ENCODE assay signal across 15 cellular contexts in the genomic region with DNA sequence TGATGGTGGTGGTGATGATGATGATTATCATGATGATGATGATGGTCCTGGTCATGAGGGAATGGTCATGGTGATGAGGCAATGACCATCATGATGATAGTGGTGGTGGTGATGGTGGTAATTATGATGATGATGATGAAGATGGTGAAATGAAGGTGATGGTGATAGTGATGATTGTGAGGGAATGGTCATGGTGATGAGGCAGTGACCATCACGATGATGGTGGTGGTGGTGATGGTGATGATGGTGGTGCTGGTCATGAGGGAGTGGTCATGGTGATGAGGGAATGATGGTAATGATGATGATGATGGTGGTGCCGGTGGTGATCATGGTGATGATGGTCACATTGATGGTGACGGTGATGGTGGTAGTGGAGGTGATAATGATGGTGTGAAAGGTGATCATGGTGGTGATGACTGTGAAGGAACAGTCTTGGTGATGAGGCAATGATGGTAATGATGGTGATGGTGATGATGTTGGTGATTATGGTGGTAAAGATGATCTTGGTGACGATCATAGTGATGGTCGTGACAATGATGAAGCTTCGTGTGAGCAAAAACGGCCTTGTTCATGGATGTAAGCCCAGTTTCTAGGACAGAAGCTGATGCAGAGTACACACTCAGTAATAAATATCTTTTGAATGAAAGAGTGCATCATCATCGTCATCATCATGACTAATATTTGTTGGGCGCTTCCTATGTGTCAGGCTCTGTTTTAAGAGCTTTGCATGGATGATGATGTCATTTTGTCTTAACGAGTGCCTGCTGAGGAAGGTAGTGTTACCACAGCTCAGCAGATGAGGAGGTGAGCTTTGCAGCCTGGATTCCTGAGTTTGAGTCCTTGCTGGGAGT. TPM values are rescaled to one million over a fixed set of nuclear protein-coding genes. Genes with fewer than 3 reads are reported as not detected.
DNase-seq lines count a peak whose midpoint lies in the region; ATAC-seq, FAIRE-seq and TF ChIP-seq lines count a peak whose summit lies in the region.
"Had no signal": no experiment of that assay in that cellular context is flagged by ENCODE, and none has a peak within 500 bp of the region (broad histone marks: within the 10 kb centered on the region; RNA-seq: fewer than 3 reads in every experiment).

No MANE protein-coding gene starts in this region.

- H2AFZ ChIP-seq in IMR-90 (replicated peaks; ENCODE audit: low read length, poor library complexity) (peak overlapping the region; percentile 52), K562 (ENCODE audit: low read depth, low read length) (no peak overlapping the region)

- TF ChIP-seq CTCF in IMR-90 (conservative IDR thresholded peaks at IDR 0.05; ENCODE audit: low read depth, low read length) (no peak), K562 (IDR thresholded peaks at IDR 0.05 in 2 of 3, conservative IDR thresholded peaks at IDR 0.05 in 1 of 3; ENCODE audit: insufficient read depth in 2 of 3, low read depth in 1 of 3, low read length in 3 of 3) (no peak), mesothelial cell of epicardium (IDR thresholded peaks at IDR 0.05; ENCODE audit: unreplicated experiment) (no peak)

- peak overlapping the region; percentile 64 for H3K4ac ChIP-seq in IMR-90 (ENCODE audit: low read depth, low read length)

- H3K18ac ChIP-seq in IMR-90 (ENCODE audit: low read depth, low read length) = peak overlapping the region; percentile 43; the same call in 1 of the 2 replicates

- H4K20me1 ChIP-seq in IMR-90 (ENCODE audit: insufficient read depth, low read length) (no peaks in the 10 kb centered on the region), K562 (replicated peaks; ENCODE audit: control insufficient read depth, insufficient read depth, low read length) (no peaks in the 10 kb centered on the region)

- H3K4me1 ChIP-seq in IMR-90 (ENCODE audit: control insufficient read depth, insufficient read depth, low read length) = peaks cover 2% of the 10 kb centered on the region; the same call in 1 of the 2 replicates
- H3K4me1 ChIP-seq in K562 (replicated peaks in 1 of 2; ENCODE audit: control insufficient read depth in 2 of 2, insufficient read depth in 2 of 2, low read length in 2 of 2) = peaks cover 3 to 22% of the 10 kb centered on the region in 2 experiments; a peak in 3 of 5 replicates

- TF ChIP-seq RAD21 in IMR-90 (IDR thresholded peaks at IDR 0.05; ENCODE audit: low read length) (no peak; the same call in 1 of the 2 replicates), K562 (CRISPR knock-in tag; conservative IDR thresholded peaks at IDR 0.05 in 1 of 2, IDR thresholded peaks at IDR 0.05 in 1 of 2) (no peak)

- POLR2A ChIA-PET in IMR-90 (lab: Charles Lee; ENCODE audit: unreplicated experiment) (no interaction called here), K562 (lab: Yijun Ruan, JAX) (interaction anchor here (0.9 kb wide), 2 partner anchors 109 to 110 kb away, joined by 3 to 4 read pairs; no protein-coding TSS in a partner anchor), T-cell (lab: Charles Lee) (no interaction called here)

- no peaks in the 10 kb centered on the region for H3K9me3 ChIP-seq in IMR-90 (ENCODE audit: control insufficient read depth, insufficient read depth, low read length)
- H3K9me3 ChIP-seq in K562 (replicated peaks; ENCODE audit: control insufficient read depth, insufficient read depth, low read depth, low read length) = no peaks in the 10 kb centered on the region; the same call in 1 of the 2 replicates

- peaks cover 0 to 18% of the 10 kb centered on the region in 2 experiments; a peak in 2 of 4 replicates for H3K79me1 ChIP-seq in IMR-90 (ENCODE audit: low read depth in 1 of 2, low read length in 2 of 2)

- H4K5ac ChIP-seq in IMR-90 (ENCODE audit: low read depth, low read length) = peak overlapping the region; percentile 6; the same call in 1 of the 2 replicates

- ATAC-seq in IMR-90 (ENCODE audit: low read depth) = peak; percentile 24; the same call in 1 of the 2 replicates
- no peak for ATAC-seq in K562
- ATAC-seq in T-cell (replicated peaks in 1 of 4) = no peak
- ATAC-seq: SK-N-SH treated with all-trans-retinoic acid at 6 μM for 48 hours had no signal

- BruUV-seq in IMR-90 (replicated peaks; lab: Mats Ljungman, UMichigan) (no TSS peak), K562 (replicated peaks; lab: Mats Ljungman, UMichigan) (no TSS peak)

- no peaks in the 10 kb centered on the region for H3K27me3 ChIP-seq in IMR-90 (ENCODE audit: control insufficient read depth, insufficient read depth, low read length)
- H3K27me3 ChIP-seq in K562 (ENCODE audit: control insufficient read depth in 2 of 2, insufficient read depth in 2 of 2, low read length in 2 of 2) = peaks cover 0 to 3% of the 10 kb centered on the region in 2 experiments; a peak in 2 of 5 replicates

- TF ChIP-seq EP300 in K562 (IDR thresholded peaks at IDR 0.05; ENCODE audit: low read length) = no peak

- H3K36me3 ChIP-seq in IMR-90 (ENCODE audit: control insufficient read depth, insufficient read depth, low read length) (no peaks in the 10 kb centered on the region), K562 (ENCODE audit: control insufficient read depth, insufficient read depth, low read length) (no peaks in the 10 kb centered on the region)

- H3K56ac ChIP-seq in IMR-90 (ENCODE audit: extremely low read depth, insufficient read depth, low read length) = no peak overlapping the region

- H2BK20ac ChIP-seq in IMR-90 (ENCODE audit: low read depth, low read length) = no peak overlapping the region; the same call in 1 of the 2 replicates

- FAIRE-seq in K562 (lab: Jason Lieb, UNC) = no peak

- H3K27ac Mint-ChIP-seq in activated T-cell treated with anti-CD3 and anti-CD28 coated beads, Interleukin-2, amount 50 U/mL, for 24 hours = no peak overlapping the region
- no peak overlapping the region for H3K27ac Mint-ChIP-seq in mesothelial cell of epicardium
- H3K27ac Mint-ChIP-seq in T-cell = no peak overlapping the region
- H3K27ac Mint-ChIP-seq: activated naive CD4-positive, alpha-beta T cell treated with anti-CD3 and anti-CD28 coated beads, Interleukin-2, amount 50 U/mL, for 24 hours had no signal

- peaks cover 22% of the 10 kb centered on the region for H3K9me1 ChIP-seq in IMR-90 (ENCODE audit: insufficient read depth, low read length)
- no peaks in the 10 kb centered on the region for H3K9me1 ChIP-seq in K562 (ENCODE audit: control insufficient read depth, insufficient read depth, low read length)

- H3K9me3 Mint-ChIP-seq in activated T-cell treated with anti-CD3 and anti-CD28 coated beads, Interleukin-2, amount 50 U/mL, for 24 hours = no peaks in the 10 kb centered on the region
- H3K9me3 Mint-ChIP-seq in mesothelial cell of epicardium = no peaks in the 10 kb centered on the region
- H3K9me3 Mint-ChIP-seq in T-cell = no peaks in the 10 kb centered on the region
- H3K9me3 Mint-ChIP-seq: activated naive CD4-positive, alpha-beta T cell treated with anti-CD3 and anti-CD28 coated beads, Interleukin-2, amount 50 U/mL, for 24 hours had no signal

- 95% methylated on average over 3 of the region's 10 CpGs; no CpG with 5 or more reads in 1 of the 2 experiments for WGBS in IMR-90 (ENCODE audit: extremely low coverage in 2 of 2, insufficient read length in 1 of 2), 2 experiments
- 20% methylated on average over 10 of the region's 10 CpGs for WGBS in K562 (ENCODE audit: insufficient coverage, low coverage, missing lambda C conversion rate)

- no peaks in the 10 kb centered on the region for H3K27me3 Mint-ChIP-seq in activated T-cell treated with anti-CD3 and anti-CD28 coated beads, Interleukin-2, amount 50 U/mL, for 24 hours
- H3K27me3 Mint-ChIP-seq in mesothelial cell of epicardium (ENCODE audit: low read depth) = peaks cover 5% of the 10 kb centered on the region
- peaks cover 3 to 5% of the 10 kb centered on the region in 2 donors for H3K27me3 Mint-ChIP-seq in T-cell
- H3K27me3 Mint-ChIP-seq: activated naive CD4-positive, alpha-beta T cell treated with anti-CD3 and anti-CD28 coated beads, Interleukin-2, amount 50 U/mL, for 24 hours had no signal

- H2AK5ac ChIP-seq in IMR-90 (ENCODE audit: low read depth, low read length) = peak overlapping the region; percentile 88

- DNase-seq in DMS53 treated with DMSO at 0.1 percent for 48 hours (lab: John Stamatoyannopoulos, UW; ENCODE audit: unreplicated experiment) (peak; percentile 74), IMR-90 (peak; percentile 98), K562 (ENCODE audit: extremely low read depth in 1 of 4, low spot score in 3 of 4) (peak in 1 of 4 experiments; percentile 41), myocyte (ENCODE audit: low read depth) (peak; percentile 61), mesothelial cell of epicardium (ENCODE audit: low spot score in 2 of 2, unreplicated experiment in 2 of 2) (no peak), T-cell (no peak)
- DNase-seq in activated T-cell treated with anti-CD3 and anti-CD28 coated beads, Interleukin-2, amount 50 U/mL, for 24 hours = no peak
- no peak for DNase-seq in activated CD8-positive, alpha-beta memory T cell treated with anti-CD3 and anti-CD28 coated beads, Interleukin-2, amount 50 U/mL, for 4 hours
- DNase-seq: activated CD4-positive, alpha-beta T cell treated with anti-CD3 and anti-CD28 coated beads, Interleukin-2, amount 50 U/mL, for 4 hours; DMS79 treated with DMSO at 0.1 percent for 48 hours; NCI-H510A had no signal

- peak overlapping the region; percentile 82 for H2BK5ac ChIP-seq in IMR-90 (ENCODE audit: low read depth, low read length, poor library complexity, severe bottlenecking)

- H3K36me3 Mint-ChIP-seq in activated T-cell treated with anti-CD3 and anti-CD28 coated beads, Interleukin-2, amount 50 U/mL, for 24 hours (ENCODE audit: low read depth) = no peaks in the 10 kb centered on the region
- H3K36me3 Mint-ChIP-seq in mesothelial cell of epicardium (no peaks in the 10 kb centered on the region), T-cell (no peaks in the 10 kb centered on the region)
- H3K36me3 Mint-ChIP-seq: activated naive CD4-positive, alpha-beta T cell treated with anti-CD3 and anti-CD28 coated beads, Interleukin-2, amount 50 U/mL, for 24 hours had no signal

- no peak overlapping the region for H3K23ac ChIP-seq in IMR-90 (ENCODE audit: low read depth, low read length)

- no peaks in the 10 kb centered on the region for H3K79me2 ChIP-seq in K562 (ENCODE audit: control insufficient read depth, insufficient read depth, low read length)

- H2BK120ac ChIP-seq in IMR-90 (ENCODE audit: low read depth, low read length) = peak overlapping the region; percentile 35

- peak overlapping the region; percentile 38; the same call in 1 of the 2 replicates for H3K14ac ChIP-seq in IMR-90 (replicated peaks; ENCODE audit: low read depth, low read length)

- H3K4me3 Mint-ChIP-seq in activated T-cell treated with anti-CD3 and anti-CD28 coated beads, Interleukin-2, amount 50 U/mL, for 24 hours = no peak overlapping the region
- no peak overlapping the region for H3K4me3 Mint-ChIP-seq in mesothelial cell of epicardium
- no peak overlapping the region for H3K4me3 Mint-ChIP-seq in T-cell
- H3K4me3 Mint-ChIP-seq: activated naive CD4-positive, alpha-beta T cell treated with anti-CD3 and anti-CD28 coated beads, Interleukin-2, amount 50 U/mL, for 24 hours had no signal

- no peak overlapping the region; the same call in 2 of the 3 replicates for H2BK15ac ChIP-seq in IMR-90 (ENCODE audit: low read depth, low read length)

- H3K27ac ChIP-seq in IMR-90 (ENCODE audit: insufficient read depth, low read length) (no peak overlapping the region), K562 (ENCODE audit: extremely low read depth, low read depth, low read length) (no peak overlapping the region)
- H3K27ac ChIP-seq: KMS-11, skin epidermis had no signal

- H3K4me1 Mint-ChIP-seq in activated T-cell treated with anti-CD3 and anti-CD28 coated beads, Interleukin-2, amount 50 U/mL, for 24 hours (ENCODE audit: low read depth) = peaks cover 6% of the 10 kb centered on the region
- H3K4me1 Mint-ChIP-seq in mesothelial cell of epicardium = peaks cover 2% of the 10 kb centered on the region
- peaks cover 0 to 4% (median 4%) of the 10 kb centered on the region in 3 donors for H3K4me1 Mint-ChIP-seq in T-cell
- H3K4me1 Mint-ChIP-seq: activated naive CD4-positive, alpha-beta T cell treated with anti-CD3 and anti-CD28 coated beads, Interleukin-2, amount 50 U/mL, for 24 hours had no signal

- CTCF ChIA-PET in IMR-90 (lab: Yijun Ruan, JAX) = interaction anchor here (1.0 kb wide), 1 partner anchor 16 kb away, joined by 5 read pairs; no protein-coding TSS in a partner anchor
- CTCF ChIA-PET in K562 (lab: Yijun Ruan, JAX; ENCODE audit: low intra/inter-chr PET ratio) = no interaction called here
- CTCF ChIA-PET in T-cell (lab: Charles Lee) = no interaction called here

- H2AK9ac ChIP-seq in IMR-90 (replicated peaks; ENCODE audit: low read depth, low read length, poor library complexity) = no peak overlapping the region

- H3K4me2 ChIP-seq in IMR-90 (ENCODE audit: low read depth, low read length) (no peak overlapping the region), K562 (ENCODE audit: insufficient read depth, low read length) (no peak overlapping the region)
- H3K4me2 ChIP-seq: KMS-11 had no signal

- dilution Hi-C loops in IMR-90 (cut with HindIII; ENCODE audit: low sequenced_read_pairs, unreplicated experiment) = no loop called here

- in situ Hi-C loops in IMR-90 (cut with MboI; ENCODE audit: low sequenced_read_pairs) (loop anchor here (5.0 kb wide), 1 partner anchor 88 kb away; a partner anchor contains a TSS), K562 (cut with MboI) (loop anchor here (5.0 to 10.0 kb wide), 2 partner anchors 108 to 295 kb away; no protein-coding TSS in a partner anchor)

- no peak overlapping the region for H3K9ac ChIP-seq in IMR-90 (ENCODE audit: low read depth, low read length)
- H3K9ac ChIP-seq in K562 (ENCODE audit: insufficient read depth in 1 of 2, low read depth in 2 of 2, low read length in 2 of 2) = no peak overlapping the region
- H3K9ac ChIP-seq: KMS-11 had no signal

- H4K91ac ChIP-seq in IMR-90 (ENCODE audit: insufficient read depth, low read depth, low read length) = no peak overlapping the region

- H3K4me3 ChIP-seq in IMR-90 (ENCODE audit: insufficient read depth, low read depth, low read length) = no peak overlapping the region
- H3K4me3 ChIP-seq in K562 = no peak overlapping the region
- H3K4me3 ChIP-seq: skin epidermis had no signal

- intact Hi-C loops in IMR-90 (cut with micrococcal nuclease) (no loop called here), K562 (cut with micrococcal nuclease) (no loop called here)

- no peak for TF ChIP-seq POLR2A in IMR-90 (IDR thresholded peaks at IDR 0.05; ENCODE audit: low read depth, low read length)
- TF ChIP-seq POLR2A in K562 (conservative IDR thresholded peaks at IDR 0.05) = no peak

- H4K8ac ChIP-seq in IMR-90 (ENCODE audit: low read depth in 2 of 2, low read length in 2 of 2) = peak overlapping the region in 1 of 2 experiments; percentile 64; a peak in 2 of 4 replicates

RNA-seq across cellular contexts. Expression of a gene that starts 17.2 kb away (rescaled TPM):
- total RNA-seq in IMR-90 (2012; rRNA removed) = not detected in 2 replicates
- polyA plus RNA-seq in IMR-90 (2012; rRNA removed) = 0.30 and 0.48 TPM in 2 replicates
- 0.47 TPM in 1 of 2 replicates, not detected in the other for polyA plus RNA-seq in IMR-90 (2012; cell fraction: cytosol; rRNA removed)
- 3.7 and 5.3 TPM in 2 replicates for polyA plus RNA-seq in IMR-90 (2012; cell fraction: nucleus; rRNA removed; ENCODE audit: low replicate concordance)
- total RNA-seq in K562 (2011; cell fraction: chromatin; rRNA removed; ENCODE audit: low replicate concordance) = not detected in 2 replicates
- total RNA-seq in K562 (2011; cell fraction: nucleolus; rRNA removed) = not detected in 2 replicates
- total RNA-seq in K562 (2011; cell fraction: nucleoplasm; rRNA removed) = not detected in 2 replicates
- total RNA-seq in K562 (2014; rRNA removed) = not detected in 2 replicates
- not detected in 2 replicates for total RNA-seq in K562 (2014; rRNA removed; fragmentation: Illumina TruSeq; extraction: Trizol)
- not detected in 2 replicates for total RNA-seq in K562 (2015; rRNA removed; fragmentation: Illumina TruSeq; extraction: Trizol)
- not detected in 2 replicates for total RNA-seq in K562 (2021)
- not detected in 2 replicates for polyA plus RNA-seq in K562 (2011; rRNA removed)
- polyA plus RNA-seq in K562 (2011; cell fraction: cytosol; rRNA removed) = 0.09 TPM in 1 of 2 replicates, not detected in the other
- polyA plus RNA-seq in K562 (2011; cell fraction: nucleus; rRNA removed) = 0.17 TPM in 1 of 2 replicates, not detected in the other
- polyA plus RNA-seq in K562 (2012) = not detected in 2 replicates
- not detected in 2 replicates for polyA plus RNA-seq in K562 (2014; fragmentation: Illumina TruSeq; extraction: Trizol)
- not detected for polyA plus RNA-seq in K562 (2014; fragmentation: Nextera tagmentation; extraction: Ambion mirVana)
- not detected in 2 replicates for polyA plus RNA-seq in K562 (2014; rRNA removed)
- not detected in 2 replicates for polyA minus RNA-seq in K562 (2011; rRNA and poly(A)+ RNA removed)
- polyA minus RNA-seq in K562 (2011; cell fraction: cytosol; rRNA and poly(A)+ RNA removed) = not detected in 2 replicates
- not detected in 2 replicates for polyA minus RNA-seq in K562 (2011; cell fraction: nucleus; rRNA and poly(A)+ RNA removed)
- 39.9 and 84.5 TPM in 2 replicates for total RNA-seq in myocyte
- 19.5 TPM for polyA plus RNA-seq in myocyte (2012)
- 0.33 to 0.97 TPM (median 0.56 TPM) in 3 replicates for total RNA-seq in mesothelial cell of epicardium
- total RNA-seq in T-cell = not detected

RNA-seq across cellular contexts. Expression of a gene that starts 25.7 kb away (rescaled TPM):
- total RNA-seq in IMR-90 (2012; rRNA removed) (0.18 TPM in 1 of 2 replicates, not detected in the other), K562 (2014; rRNA removed) (not detected in 2 replicates), K562 (2014; rRNA removed; fragmentation: Illumina TruSeq; extraction: Trizol) (not detected in 2 replicates), K562 (2015; rRNA removed; fragmentation: Illumina TruSeq; extraction: Trizol) (not detected in 2 replicates), K562 (2021) (0.13 TPM in 1 of 2 replicates, not detected in the other), myocyte (1.4 and 5.1 TPM in 2 replicates), mesothelial cell of epicardium (0.25 TPM in 1 of 3 replicates, not detected in the others), T-cell (not detected)
- polyA plus RNA-seq in IMR-90 (2012; rRNA removed) (0.05 and 0.16 TPM in 2 replicates), K562 (2011; rRNA removed) (0.20 and 0.43 TPM in 2 replicates), K562 (2014; fragmentation: Illumina TruSeq; extraction: Trizol) (0.12 TPM in 1 of 2 replicates, not detected in the other), K562 (2014; fragmentation: Nextera tagmentation; extraction: Ambion mirVana) (not detected), K562 (2014; rRNA removed) (0.11 TPM in 1 of 2 replicates, not detected in the other)
- 0.08 TPM in 1 of 2 replicates, not detected in the other for polyA plus RNA-seq in IMR-90 (2012; cell fraction: cytosol; rRNA removed)
- 0.15 and 0.35 TPM in 2 replicates for polyA plus RNA-seq in IMR-90 (2012; cell fraction: nucleus; rRNA removed; ENCODE audit: low replicate concordance)
- 1.1 TPM in 1 of 2 replicates, not detected in the other for total RNA-seq in K562 (2011; cell fraction: chromatin; rRNA removed; ENCODE audit: low replicate concordance)
- total RNA-seq in K562 (2011; cell fraction: nucleolus; rRNA removed) = 0.50 TPM in 1 of 2 replicates, not detected in the other
- total RNA-seq in K562 (2011; cell fraction: nucleoplasm; rRNA removed) = 0.44 TPM in 1 of 2 replicates, not detected in the other
- polyA plus RNA-seq in K562 (2011; cell fraction: cytosol; rRNA removed) = 0.19 and 3.0 TPM in 2 replicates
- 2.0 TPM in 1 of 2 replicates, not detected in the other for polyA plus RNA-seq in K562 (2011; cell fraction: nucleus; rRNA removed)
- 0.23 and 0.43 TPM in 2 replicates for polyA plus RNA-seq in K562 (2012)
- polyA minus RNA-seq in K562 (2011; rRNA and poly(A)+ RNA removed) = 0.14 TPM in 1 of 2 replicates, not detected in the other
- polyA minus RNA-seq in K562 (2011; cell fraction: cytosol; rRNA and poly(A)+ RNA removed) = 1.7 TPM in 1 of 2 replicates, not detected in the other
- 1.2 TPM in 1 of 2 replicates, not detected in the other for polyA minus RNA-seq in K562 (2011; cell fraction: nucleus; rRNA and poly(A)+ RNA removed)
- 0.55 TPM for polyA plus RNA-seq in myocyte (2012)

RNA-seq across cellular contexts. Expression of a gene that starts 31.4 kb away (rescaled TPM):
- 1.4 and 1.7 TPM in 2 replicates for total RNA-seq in IMR-90 (2012; rRNA removed)
- polyA plus RNA-seq in IMR-90 (2012; rRNA removed) = 14.1 and 19.1 TPM in 2 replicates
- 10.9 and 19.1 TPM in 2 replicates for polyA plus RNA-seq in IMR-90 (2012; cell fraction: cytosol; rRNA removed)
- polyA plus RNA-seq in IMR-90 (2012; cell fraction: nucleus; rRNA removed; ENCODE audit: low replicate concordance) = 44.4 and 80.8 TPM in 2 replicates
- 2.5 and 3.9 TPM in 2 replicates for total RNA-seq in K562 (2011; cell fraction: chromatin; rRNA removed; ENCODE audit: low replicate concordance)
- 2.4 and 3.2 TPM in 2 replicates for total RNA-seq in K562 (2011; cell fraction: nucleolus; rRNA removed)
- 1.5 and 4.6 TPM in 2 replicates for total RNA-seq in K562 (2011; cell fraction: nucleoplasm; rRNA removed)
- 0.14 and 0.20 TPM in 2 replicates for total RNA-seq in K562 (2014; rRNA removed)
- total RNA-seq in K562 (2014; rRNA removed; fragmentation: Illumina TruSeq; extraction: Trizol) = 0.03 and 0.04 TPM in 2 replicates
- total RNA-seq in K562 (2015; rRNA removed; fragmentation: Illumina TruSeq; extraction: Trizol) = 0.15 and 0.18 TPM in 2 replicates
- 0.67 and 0.71 TPM in 2 replicates for total RNA-seq in K562 (2021)
- 0.07 and 0.12 TPM in 2 replicates for polyA plus RNA-seq in K562 (2011; rRNA removed)
- polyA plus RNA-seq in K562 (2011; cell fraction: cytosol; rRNA removed) = 0.01 and 0.09 TPM in 2 replicates
- polyA plus RNA-seq in K562 (2011; cell fraction: nucleus; rRNA removed) = 0.63 and 1.4 TPM in 2 replicates
- 0.61 and 1.6 TPM in 2 replicates for polyA plus RNA-seq in K562 (2012)
- 0.19 TPM in 2 replicates for polyA plus RNA-seq in K562 (2014; fragmentation: Illumina TruSeq; extraction: Trizol)
- polyA plus RNA-seq in K562 (2014; fragmentation: Nextera tagmentation; extraction: Ambion mirVana) = not detected
- 0.08 and 0.09 TPM in 2 replicates for polyA plus RNA-seq in K562 (2014; rRNA removed)
- 0.09 and 0.14 TPM in 2 replicates for polyA minus RNA-seq in K562 (2011; rRNA and poly(A)+ RNA removed)
- polyA minus RNA-seq in K562 (2011; cell fraction: cytosol; rRNA and poly(A)+ RNA removed) = 3.6 TPM in 1 of 2 replicates, not detected in the other
- 0.94 and 1.00 TPM in 2 replicates for polyA minus RNA-seq in K562 (2011; cell fraction: nucleus; rRNA and poly(A)+ RNA removed)
- total RNA-seq in myocyte = 1.2 and 2.1 TPM in 2 replicates
- 23.5 TPM for polyA plus RNA-seq in myocyte (2012)
- 7.0 to 8.5 TPM (median 7.8 TPM) in 3 replicates for total RNA-seq in mesothelial cell of epicardium
- 1 to 10 TPM in 2 of 5 donors, under 1 TPM in 3; 0.38 to 1.3 (median 0.66) TPM for total RNA-seq in T-cell

RNA-seq across cellular contexts. Expression of a gene that starts 34.7 kb away (rescaled TPM):
- total RNA-seq in IMR-90 (2012; rRNA removed) = 4.3 and 7.2 TPM in 2 replicates
- polyA plus RNA-seq in IMR-90 (2012; rRNA removed) = 40.9 and 41.2 TPM in 2 replicates
- 42.0 and 62.9 TPM in 2 replicates for polyA plus RNA-seq in IMR-90 (2012; cell fraction: cytosol; rRNA removed)
- polyA plus RNA-seq in IMR-90 (2012; cell fraction: nucleus; rRNA removed; ENCODE audit: low replicate concordance) = 65.5 and 111 TPM in 2 replicates
- total RNA-seq in K562 (2011; cell fraction: chromatin; rRNA removed; ENCODE audit: low replicate concordance) = 27.4 and 88.5 TPM in 2 replicates
- 74.0 and 77.5 TPM in 2 replicates for total RNA-seq in K562 (2011; cell fraction: nucleolus; rRNA removed)
- 51.5 and 61.8 TPM in 2 replicates for total RNA-seq in K562 (2011; cell fraction: nucleoplasm; rRNA removed)
- 43.8 and 46.5 TPM in 2 replicates for total RNA-seq in K562 (2014; rRNA removed)
- 14.4 and 21.6 TPM in 2 replicates for total RNA-seq in K562 (2014; rRNA removed; fragmentation: Illumina TruSeq; extraction: Trizol)
- 25.3 and 25.7 TPM in 2 replicates for total RNA-seq in K562 (2015; rRNA removed; fragmentation: Illumina TruSeq; extraction: Trizol)
- total RNA-seq in K562 (2021) = 70.6 and 77.0 TPM in 2 replicates
- 30.3 and 44.3 TPM in 2 replicates for polyA plus RNA-seq in K562 (2011; rRNA removed)
- 45.6 and 55.9 TPM in 2 replicates for polyA plus RNA-seq in K562 (2011; cell fraction: cytosol; rRNA removed)
- 148 and 191 TPM in 2 replicates for polyA plus RNA-seq in K562 (2011; cell fraction: nucleus; rRNA removed)
- polyA plus RNA-seq in K562 (2012) = 56.6 and 78.2 TPM in 2 replicates
- 26.7 and 33.2 TPM in 2 replicates for polyA plus RNA-seq in K562 (2014; fragmentation: Illumina TruSeq; extraction: Trizol)
- 1 to 10 TPM; 2.4 to 4.6 TPM for polyA plus RNA-seq in K562 (2014; fragmentation: Nextera tagmentation; extraction: Ambion mirVana)
- 61.7 and 62.8 TPM in 2 replicates for polyA plus RNA-seq in K562 (2014; rRNA removed)
- polyA minus RNA-seq in K562 (2011; rRNA and poly(A)+ RNA removed) = 4.2 and 4.8 TPM in 2 replicates
- polyA minus RNA-seq in K562 (2011; cell fraction: cytosol; rRNA and poly(A)+ RNA removed) = 11.3 and 12.9 TPM in 2 replicates
- 12.3 and 16.9 TPM in 2 replicates for polyA minus RNA-seq in K562 (2011; cell fraction: nucleus; rRNA and poly(A)+ RNA removed)
- total RNA-seq in myocyte = 24.7 and 26.4 TPM in 2 replicates
- polyA plus RNA-seq in myocyte (2012) = 62.1 TPM
- 52.6 to 54.4 TPM (median 53.1 TPM) in 3 replicates for total RNA-seq in mesothelial cell of epicardium
- 10 to 100 TPM in 1 of 5 donors, 1 to 10 TPM in 4; 6.3 to 10.4 (median 8.1) TPM for total RNA-seq in T-cell

RNA-seq across cellular contexts. Expression of a gene that starts 43.3 kb away (rescaled TPM):
- total RNA-seq in IMR-90 (2012; rRNA removed) = 0.18 and 0.28 TPM in 2 replicates
- polyA plus RNA-seq in IMR-90 (2012; rRNA removed) = 1.9 and 2.6 TPM in 2 replicates
- 2.0 and 4.3 TPM in 2 replicates for polyA plus RNA-seq in IMR-90 (2012; cell fraction: cytosol; rRNA removed)
- 4.7 and 12.2 TPM in 2 replicates for polyA plus RNA-seq in IMR-90 (2012; cell fraction: nucleus; rRNA removed; ENCODE audit: low replicate concordance)
- 2.3 and 4.5 TPM in 2 replicates for total RNA-seq in K562 (2011; cell fraction: chromatin; rRNA removed; ENCODE audit: low replicate concordance)
- 5.5 and 6.2 TPM in 2 replicates for total RNA-seq in K562 (2011; cell fraction: nucleolus; rRNA removed)
- 2.3 and 2.4 TPM in 2 replicates for total RNA-seq in K562 (2011; cell fraction: nucleoplasm; rRNA removed)
- total RNA-seq in K562 (2014; rRNA removed) = 3.7 and 5.7 TPM in 2 replicates
- not detected in 2 replicates for total RNA-seq in K562 (2014; rRNA removed; fragmentation: Illumina TruSeq; extraction: Trizol)
- 0.76 and 1.5 TPM in 2 replicates for total RNA-seq in K562 (2015; rRNA removed; fragmentation: Illumina TruSeq; extraction: Trizol)
- 12.9 and 13.6 TPM in 2 replicates for total RNA-seq in K562 (2021)
- polyA plus RNA-seq in K562 (2011; rRNA removed) = 0.18 and 0.37 TPM in 2 replicates
- polyA plus RNA-seq in K562 (2011; cell fraction: cytosol; rRNA removed) = 0.28 and 1.3 TPM in 2 replicates
- polyA plus RNA-seq in K562 (2011; cell fraction: nucleus; rRNA removed) = 1.6 and 3.0 TPM in 2 replicates
- 6.5 and 9.2 TPM in 2 replicates for polyA plus RNA-seq in K562 (2012)
- polyA plus RNA-seq in K562 (2014; fragmentation: Illumina TruSeq; extraction: Trizol) = 0.13 and 1.1 TPM in 2 replicates
- not detected for polyA plus RNA-seq in K562 (2014; fragmentation: Nextera tagmentation; extraction: Ambion mirVana)
- polyA plus RNA-seq in K562 (2014; rRNA removed) = 3.7 and 6.4 TPM in 2 replicates
- polyA minus RNA-seq in K562 (2011; rRNA and poly(A)+ RNA removed) = 0.18 and 0.21 TPM in 2 replicates
- polyA minus RNA-seq in K562 (2011; cell fraction: cytosol; rRNA and poly(A)+ RNA removed) = 3.8 and 5.5 TPM in 2 replicates
- 1.9 and 2.0 TPM in 2 replicates for polyA minus RNA-seq in K562 (2011; cell fraction: nucleus; rRNA and poly(A)+ RNA removed)
- 7.1 and 12.3 TPM in 2 replicates for total RNA-seq in myocyte
- polyA plus RNA-seq in myocyte (2012) = 7.1 TPM
- 19.0 to 23.1 TPM (median 22.0 TPM) in 3 replicates for total RNA-seq in mesothelial cell of epicardium
- 10 to 100 TPM; 14.2 to 24.1 (median 16.2) TPM for total RNA-seq in T-cell

Comparison
In these comparisons a context has a peak if more than half of its experiments do, and no peak if none do; other contexts are left out.
1. DNase-seq: peak in DMS53 treated with DMSO at 0.1 percent for 48 hours (single experiment), IMR-90 (single experiment) and myocyte (single experiment); none in activated T-cell treated with anti-CD3 and anti-CD28 coated beads, Interleukin-2, amount 50 U/mL, for 24 hours (single experiment), activated CD8-positive, alpha-beta memory T cell treated with anti-CD3 and anti-CD28 coated beads, Interleukin-2, amount 50 U/mL, for 4 hours (single experiment), mesothelial cell of epicardium (0 of 2) and T-cell (0 of 34).
2. RNA of a gene that starts 17.2 kb away (total RNA-seq): 39.9 to 84.5 TPM in myocyte; 0.33 to 0.97 TPM in mesothelial cell of epicardium, not detected in IMR-90, not detected in K562 and not detected in T-cell; every median in the first group is over 10 times any median in the second.